34 cellular contexts compared by ENCODE assay signal in genomic region chr12:57655541-57656240, GRCh38.
"Had no signal": no experiment of that assay in that cellular context is flagged by ENCODE, and none has a peak within 500 bp of the region (broad histone marks: within the 10 kb centered on the region; RNA-seq: fewer than 3 reads in every experiment).

No MANE protein-coding gene starts in this region.

- DNase-seq: Kasumi-1, KG1, MG63, MM.1S, MV-4-11, NCI-H1048, NCI-H1092, NCI-H1092 treated with DMSO at 0.1 percent for 48 hours, NCI-H1105, NCI-H1105 treated with DMSO at 0.1 percent for 48 hours, NCI-H1417, NCI-H1417 treated with DMSO at 0.1 percent for 48 hours, NCI-H1436, NCI-H1436 treated with DMSO at 0.1 percent for 48 hours, NCI-H146, NCI-H1694, NCI-H1694 treated with DMSO at 0.1 percent for 48 hours, NCI-H187, NCI-H187 treated with DMSO at 0.1 percent for 48 hours, NCI-H1930, NCI-H2029, NCI-H2029 treated with DMSO at 0.1 percent for 48 hours, NCI-H2081, NCI-H2081 treated with DMSO at 0.1 percent for 48 hours, NCI-H2107, NCI-H2171, NCI-H2171 treated with DMSO at 0.1 percent for 48 hours, NCI-H2227 treated with DMSO at 0.1 percent for 48 hours, NCI-H226, NCI-H345, NCI-H446, NCI-H446 treated with DMSO at 0.1 percent for 48 hours, NCI-H510A had no signal

- H3K4me3 ChIP-seq: MG63 had no signal

- H3K9me3 ChIP-seq: MG63 had no signal

- H3K9ac ChIP-seq: KMS-11 had no signal

- H3K36me3 ChIP-seq: MG63 had no signal

- H3K27ac ChIP-seq: KMS-11 had no signal

- H3K27me3 ChIP-seq: MG63 had no signal

- H3K4me2 ChIP-seq: KMS-11 had no signal
